8 cellular contexts compared by ENCODE assay signal in the genomic region with DNA sequence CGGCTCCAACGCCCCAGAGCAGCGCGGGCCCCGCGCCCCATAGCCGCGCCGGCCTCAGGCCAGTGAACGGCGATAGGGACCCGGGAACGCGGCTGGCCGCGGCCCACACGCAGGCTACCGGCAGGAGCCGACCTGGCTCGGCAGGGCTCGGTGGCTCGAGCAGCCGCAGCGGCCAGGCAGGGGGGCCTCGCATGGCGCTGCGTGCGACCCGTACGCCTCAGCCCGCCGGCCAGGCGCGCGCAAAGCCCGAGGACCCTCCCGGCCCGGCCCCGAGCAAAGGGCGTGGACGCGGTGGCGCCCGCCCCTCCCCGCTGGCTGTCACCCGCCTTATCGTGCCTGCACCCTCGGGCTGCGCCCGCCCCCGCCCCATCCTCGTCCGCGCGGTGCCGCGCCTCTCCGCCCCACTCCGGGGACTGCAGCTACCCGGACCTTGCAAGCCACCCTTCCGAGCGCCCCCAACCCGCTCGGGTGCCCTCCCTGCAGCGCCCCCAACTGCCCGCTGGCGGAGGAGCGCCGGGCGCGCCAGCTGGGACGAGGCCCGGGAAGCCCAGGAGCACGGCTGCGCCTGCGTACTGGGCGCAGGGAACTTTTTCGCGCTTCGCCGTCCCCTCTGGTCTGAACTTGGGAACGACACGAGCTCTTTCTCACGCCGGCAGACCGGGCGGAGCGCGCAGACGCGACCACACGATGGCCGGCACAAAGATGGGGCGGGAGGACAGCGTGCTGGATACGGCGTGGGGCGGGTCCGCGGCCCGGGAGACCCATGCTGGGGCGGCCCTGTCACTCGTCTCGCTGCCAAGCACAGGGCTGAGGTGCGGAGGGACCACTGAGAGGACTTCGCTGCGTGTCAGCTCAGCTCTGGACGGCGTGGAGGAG. TPM values are rescaled to one million over a fixed set of nuclear protein-coding genes. Genes with fewer than 3 reads are reported as not detected.
DNase-seq lines count a peak whose midpoint lies in the region; ATAC-seq and TF ChIP-seq lines count a peak whose summit lies in the region.

TSS of gene ABCB10 (minus strand) at position 248 of the 876 bp plus-strand sequence. CDS start at position 193, 55 bp downstream.

- peak within 1 kb of the TSS; percentile 90 for H3K27ac Mint-ChIP-seq in activated B cell treated with CpG ODN at 0.5 μM for 24 hours

- H3K9me3 Mint-ChIP-seq in activated B cell treated with CpG ODN at 0.5 μM for 24 hours = no peaks in the 10 kb centered on the region

- H3K36me3 Mint-ChIP-seq in activated B cell treated with CpG ODN at 0.5 μM for 24 hours (ENCODE audit: low read depth) = peaks cover 9% of the 10 kb centered on the region

- peaks cover 31% of the 10 kb centered on the region for H3K4me1 Mint-ChIP-seq in activated B cell treated with CpG ODN at 0.5 μM for 24 hours

- TF ChIP-seq CTCF in AG09319 (IDR thresholded peaks at IDR 0.05; ENCODE audit: low read depth, low read length) = peak; percentile 65
- TF ChIP-seq CTCF in activated B cell treated with CpG ODN at 0.5 μM for 24 hours (IDR thresholded peaks at IDR 0.05) = no peak

- no peaks in the 10 kb centered on the region for H3K27me3 Mint-ChIP-seq in activated B cell treated with CpG ODN at 0.5 μM for 24 hours

- ATAC-seq in GM18909 (IDR thresholded peaks at IDR 0.05; ENCODE audit: poor library complexity, unreplicated experiment) (peak; percentile 79), HG03175 (IDR thresholded peaks at IDR 0.05; ENCODE audit: unreplicated experiment) (peak; percentile 76), activated B cell treated with CpG ODN at 0.5 μM for 24 hours (ENCODE audit: low read depth) (peak; percentile 80)

- intact Hi-C loops in activated B cell treated with CpG ODN at 0.5 μM for 24 hours (cut with micrococcal nuclease) = loop anchor here (1.0 to 5.0 kb wide), 11 partner anchors 21 to 1970 kb away; partner anchors contain the start of genes ARV1, CCSAP, COG2 and GALNT2

- POLR2A ChIA-PET in activated B cell treated with CpG ODN at 0.5 μM for 24 hours (lab: Charles Lee) = interaction anchor here (0.6 to 3.6 kb wide), 16 partner anchors 14 to 1779 kb away, joined by 3 to 46 read pairs (median 4); partner anchors contain the start of genes CCSAP, EXOC8, NUP133 and SPRTN

- DNase-seq in AG09319 (ENCODE audit: extremely low read depth, low read depth) (peak; percentile 89), NCI-H2227 treated with DMSO at 0.1 percent for 48 hours (lab: John Stamatoyannopoulos, UW) (peak; percentile 97), activated B cell treated with CpG ODN at 0.5 μM for 24 hours (peak; percentile 91), inferior parietal cortex (ENCODE audit: extremely low spot score) (peak; percentile 98)
- peak; percentile 80 for DNase-seq in central memory CD4-positive, alpha-beta T cell
- peak; percentile 80 to 86 for DNase-seq in stimulated activated CD4-positive, alpha-beta T cell treated with anti-CD3 and anti-CD28 coated beads, Interleukin-12 subunit alpha, Interleukin-12 subunit beta, amount 100 ng/mL, for 24 hours (ENCODE audit: low read depth in 2 of 2)

- H3K4me3 Mint-ChIP-seq in activated B cell treated with CpG ODN at 0.5 μM for 24 hours = peak within 1 kb of the TSS; percentile 95

- CTCF ChIA-PET in activated B cell treated with CpG ODN at 0.5 μM for 24 hours (lab: Charles Lee) = interaction anchor here (0.7 to 1.9 kb wide), 5 partner anchors 20 to 79 kb away, joined by 3 to 11 read pairs (median 4); partner anchors contain the start of genes NUP133, TAF5L and URB2

RNA-seq across cellular contexts. Expression of gene ABCB10, which starts in this region (rescaled TPM):
- total RNA-seq in activated B cell treated with CpG ODN at 0.5 μM for 24 hours = 11.7 and 14.5 TPM in 2 replicates

Comparison
In these comparisons a context has a peak if more than half of its experiments do, and no peak if none do; other contexts are left out.
1. Peak in every context shown above with its lines: DNase-seq and ATAC-seq.